ENCODE assay signal across 36 cellular contexts in the genomic region with DNA sequence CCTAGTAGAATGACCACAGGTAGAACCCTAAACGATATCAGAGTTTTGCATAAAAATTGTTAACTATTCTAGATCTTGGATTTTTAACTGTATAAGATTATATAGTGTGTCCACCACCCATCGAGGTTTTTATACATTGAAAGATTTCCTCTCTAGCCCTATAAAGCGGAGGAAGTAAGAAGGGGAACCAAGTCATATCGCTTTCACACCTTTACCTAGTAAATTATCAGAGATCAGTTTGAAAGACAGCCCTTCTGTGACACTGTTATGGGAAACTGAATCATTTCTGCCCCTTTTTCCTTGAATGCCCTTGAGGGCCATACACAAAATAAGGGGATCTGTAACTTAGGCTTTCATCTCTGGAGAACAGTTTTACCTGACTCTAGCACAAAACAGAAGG. TPM values are rescaled to one million over a fixed set of nuclear protein-coding genes. Genes with fewer than 3 reads are reported as not detected.
"Had no signal": no experiment of that assay in that cellular context is flagged by ENCODE, and none has a peak within 500 bp of the region (broad histone marks: within the 10 kb centered on the region; RNA-seq: fewer than 3 reads in every experiment).

No MANE protein-coding gene starts in this region.

- H3K4me3 ChIP-seq: MG63 had no signal

- DNase-seq: Kasumi-1, MG63, MM.1S, MV-4-11, NCI-H1048, NCI-H1092, NCI-H1092 treated with DMSO at 0.1 percent for 48 hours, NCI-H1105, NCI-H1105 treated with DMSO at 0.1 percent for 48 hours, NCI-H1417, NCI-H1417 treated with DMSO at 0.1 percent for 48 hours, NCI-H1436, NCI-H1436 treated with DMSO at 0.1 percent for 48 hours, NCI-H146, NCI-H1694, NCI-H1694 treated with DMSO at 0.1 percent for 48 hours, NCI-H187, NCI-H187 treated with DMSO at 0.1 percent for 48 hours, NCI-H1930, NCI-H2029, NCI-H2029 treated with DMSO at 0.1 percent for 48 hours, NCI-H2081 treated with DMSO at 0.1 percent for 48 hours, NCI-H2107, NCI-H2171, NCI-H2171 treated with DMSO at 0.1 percent for 48 hours, NCI-H2227 treated with DMSO at 0.1 percent for 48 hours, NCI-H226, NCI-H345, NCI-H446, NCI-H446 treated with DMSO at 0.1 percent for 48 hours, NCI-H510A, NCI-H510A treated with DMSO at 0.1 percent for 48 hours, NCI-H524, NCI-H524 treated with DMSO at 0.1 percent for 48 hours, NCI-H526 had no signal

- H3K27me3 ChIP-seq: MG63 had no signal

- H3K9me3 ChIP-seq: MG63 had no signal

- H3K36me3 ChIP-seq: MG63 had no signal

RNA-seq across cellular contexts. Expression of gene GPR37, which starts 8.3 kb away (rescaled TPM):
- total RNA-seq: LHCN-M2 had no signal
